Comparison of ENCODE assay signal across 23 cellular contexts in genomic region chr22:49922484-49922883, GRCh38.
"Had no signal": no experiment of that assay in that cellular context is flagged by ENCODE, and none has a peak within 500 bp of the region (broad histone marks: within the 10 kb centered on the region; RNA-seq: fewer than 3 reads in every experiment).

No MANE protein-coding gene starts in this region.

- H3K4me3 ChIP-seq: breast epithelium, mucosa of descending colon, tibial artery had no signal

- H3K27me3 Mint-ChIP-seq: activated naive CD8-positive, alpha-beta T cell treated with anti-CD3 and anti-CD28 coated beads, Interleukin-2, amount 10 ng/mL, durations not matched to agents 7 days and 5 days; progenitor cell of endocrine pancreas had no signal

- H3K27me3 ChIP-seq: breast epithelium, tibial artery had no signal

- DNase-seq: activated CD4-positive, alpha-beta T cell treated with anti-CD3 and anti-CD28 coated beads for 4 hours; activated CD4-positive, alpha-beta T cell treated with anti-CD3 and anti-CD28 coated beads, Interleukin-2, amount 50 U/mL, for 48 hours; activated CD4-positive, CD25-positive, alpha-beta regulatory T cell; activated CD8-positive, alpha-beta memory T cell treated with anti-CD3 and anti-CD28 coated beads, Interleukin-2, amount 50 U/mL, for 48 hours; activated effector memory CD4-positive, alpha-beta T cell treated with Interleukin-2 at 50 U/mL for 16 hours; activated naive CD4-positive, alpha-beta T cell treated with anti-CD3 and anti-CD28 coated beads for 36 hours; activated T-cell treated with anti-CD3 and anti-CD28 coated beads, Interleukin-2, amount 50 U/mL, for 48 hours; amniotic stem cell; cortex of kidney; endodermal cell; left colon; mesendoderm; retina; stimulated activated CD4-positive, alpha-beta T cell treated with anti-CD3 and anti-CD28 coated beads, Interleukin-4, amount 100 ng/mL, for 24 hours; stimulated activated naive CD8-positive, alpha-beta T cell treated with anti-CD3 and anti-CD28 coated beads, Interleukin-15, Interleukin-2, amounts not matched to agents 100 U/mL and 50 U/mL, for 24 hours; substantia nigra; T1000; tibial artery had no signal

- H3K9me3 Mint-ChIP-seq: activated naive CD4-positive, alpha-beta T cell treated with anti-CD3 and anti-CD28 coated beads for 36 hours; activated naive CD8-positive, alpha-beta T cell treated with anti-CD3 and anti-CD28 coated beads, Interleukin-2, amount 10 ng/mL, durations not matched to agents 7 days and 5 days; endodermal cell; T-helper 1 cell treated with Interleukin-12 subunit alpha and Interleukin-12 subunit beta and Interleukin-4 antibody, amounts not matched to agents 30 μg/mL and 1 μg/mL, for 36 hours had no signal

- H3K27ac Mint-ChIP-seq: activated naive CD4-positive, alpha-beta T cell treated with anti-CD3 and anti-CD28 coated beads for 36 hours; activated naive CD8-positive, alpha-beta T cell treated with anti-CD3 and anti-CD28 coated beads, Interleukin-2, amount 10 ng/mL, durations not matched to agents 7 days and 5 days; endodermal cell; progenitor cell of endocrine pancreas; T-helper 1 cell treated with Interleukin-12 subunit alpha and Interleukin-12 subunit beta and Interleukin-4 antibody, amounts not matched to agents 30 μg/mL and 1 μg/mL, for 36 hours had no signal

- H3K27ac ChIP-seq: breast epithelium, tibial artery had no signal

- H3K36me3 ChIP-seq: breast epithelium had no signal

- ATAC-seq: left colon; mucosa of descending colon; stimulated activated naive CD8-positive, alpha-beta T cell treated with anti-CD3 and anti-CD28 coated beads, Interleukin-15, Interleukin-2, amounts not matched to agents 100 U/mL and 50 U/mL, for 24 hours had no signal

- H3K9me3 ChIP-seq: breast epithelium, mucosa of descending colon, tibial artery had no signal

- H3K4me3 Mint-ChIP-seq: activated naive CD4-positive, alpha-beta T cell treated with anti-CD3 and anti-CD28 coated beads for 36 hours; activated naive CD8-positive, alpha-beta T cell treated with anti-CD3 and anti-CD28 coated beads, Interleukin-2, amount 10 ng/mL, durations not matched to agents 7 days and 5 days; endodermal cell; T-helper 1 cell treated with Interleukin-12 subunit alpha and Interleukin-12 subunit beta and Interleukin-4 antibody, amounts not matched to agents 30 μg/mL and 1 μg/mL, for 36 hours had no signal
